Comparison of ENCODE assay signal across 8 cellular contexts in the genomic region with DNA sequence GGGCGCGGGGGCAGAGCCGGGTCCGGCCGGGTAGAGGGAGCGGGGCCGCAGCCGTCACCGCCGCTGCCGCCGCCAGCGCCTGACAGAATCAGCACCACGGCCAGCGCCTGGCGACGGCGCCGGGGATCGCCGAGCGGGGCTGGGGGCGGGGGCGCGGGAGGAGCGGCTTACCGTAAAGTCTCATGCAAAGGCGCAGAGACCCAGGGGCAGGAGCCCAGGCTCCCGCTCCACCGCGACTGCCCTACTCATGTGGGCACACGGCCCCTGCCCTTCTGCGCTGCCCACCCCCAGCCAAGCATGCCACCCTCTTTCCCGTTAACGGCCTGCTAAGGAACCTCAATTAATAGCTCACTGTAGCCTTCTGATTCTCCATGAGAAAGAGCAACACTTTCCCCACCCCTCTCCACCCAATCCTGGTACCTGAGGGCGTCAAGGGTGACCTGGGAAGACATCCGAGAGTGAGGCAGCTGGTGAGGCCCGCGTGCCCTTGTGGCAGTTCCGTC. TPM values are rescaled to one million over a fixed set of nuclear protein-coding genes. Genes with fewer than 3 reads are reported as not detected.
DNase-seq lines count a peak whose midpoint lies in the region; ATAC-seq, FAIRE-seq and TF ChIP-seq lines count a peak whose summit lies in the region.

A gene with protein sequence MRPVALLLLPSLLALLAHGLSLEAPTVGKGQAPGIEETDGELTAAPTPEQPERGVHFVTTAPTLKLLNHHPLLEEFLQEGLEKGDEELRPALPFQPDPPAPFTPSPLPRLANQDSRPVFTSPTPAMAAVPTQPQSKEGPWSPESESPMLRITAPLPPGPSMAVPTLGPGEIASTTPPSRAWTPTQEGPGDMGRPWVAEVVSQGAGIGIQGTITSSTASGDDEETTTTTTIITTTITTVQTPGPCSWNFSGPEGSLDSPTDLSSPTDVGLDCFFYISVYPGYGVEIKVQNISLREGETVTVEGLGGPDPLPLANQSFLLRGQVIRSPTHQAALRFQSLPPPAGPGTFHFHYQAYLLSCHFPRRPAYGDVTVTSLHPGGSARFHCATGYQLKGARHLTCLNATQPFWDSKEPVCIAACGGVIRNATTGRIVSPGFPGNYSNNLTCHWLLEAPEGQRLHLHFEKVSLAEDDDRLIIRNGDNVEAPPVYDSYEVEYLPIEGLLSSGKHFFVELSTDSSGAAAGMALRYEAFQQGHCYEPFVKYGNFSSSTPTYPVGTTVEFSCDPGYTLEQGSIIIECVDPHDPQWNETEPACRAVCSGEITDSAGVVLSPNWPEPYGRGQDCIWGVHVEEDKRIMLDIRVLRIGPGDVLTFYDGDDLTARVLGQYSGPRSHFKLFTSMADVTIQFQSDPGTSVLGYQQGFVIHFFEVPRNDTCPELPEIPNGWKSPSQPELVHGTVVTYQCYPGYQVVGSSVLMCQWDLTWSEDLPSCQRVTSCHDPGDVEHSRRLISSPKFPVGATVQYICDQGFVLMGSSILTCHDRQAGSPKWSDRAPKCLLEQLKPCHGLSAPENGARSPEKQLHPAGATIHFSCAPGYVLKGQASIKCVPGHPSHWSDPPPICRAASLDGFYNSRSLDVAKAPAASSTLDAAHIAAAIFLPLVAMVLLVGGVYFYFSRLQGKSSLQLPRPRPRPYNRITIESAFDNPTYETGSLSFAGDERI (minus strand): TSS at position 98 of the 503 bp plus-strand sequence. CDS start 164 bp downstream, outside the sequence.

- POLR2A ChIA-PET in naive thymus-derived CD8-positive, alpha-beta T cell (lab: Charles Lee), result no interaction called here

- no peak for TF ChIP-seq POLR2A in H54 (IDR thresholded peaks at IDR 0.05; ENCODE audit: low read depth, low read length)

- DNase-seq in NCI-H2081 (lab: John Stamatoyannopoulos, UW) (peak; percentile 59 to 72), NCI-H2081 treated with DMSO at 0.1 percent for 48 hours (lab: John Stamatoyannopoulos, UW) (no peak), NCI-H82 (lab: John Stamatoyannopoulos, UW) (peak; percentile 92), fibroblast of gingiva (ENCODE audit: low read depth) (peak; percentile 35), H54 (ENCODE audit: insufficient read length, low spot score) (no peak)
- DNase-seq in activated T-cell treated with anti-CD3 and anti-CD28 coated beads, Interleukin-2, amount 50 U/mL, for 1 hour, result peak; percentile 69
- peak; percentile 31 to 75 (median 52) for DNase-seq in naive thymus-derived CD8-positive, alpha-beta T cell
- DNase-seq in stimulated activated effector memory CD8-positive, alpha-beta T cell treated with anti-CD3 and anti-CD28 coated beads, Interleukin-12 subunit alpha, Interleukin-12 subunit beta, amount 100 ng/mL, for 72 hours (ENCODE audit: low spot score in 2 of 2), result peak; percentile 58 to 78

- peaks cover 0 to 8% (median 3%) of the 10 kb centered on the region in 4 donors for H3K4me1 Mint-ChIP-seq in naive thymus-derived CD8-positive, alpha-beta T cell
- H3K4me1 Mint-ChIP-seq in stimulated activated effector memory CD8-positive, alpha-beta T cell treated with anti-CD3 and anti-CD28 coated beads, Interleukin-12 subunit alpha, Interleukin-12 subunit beta, amount 100 ng/mL, for 72 hours, result no peaks in the 10 kb centered on the region

- H3K27ac Mint-ChIP-seq in naive thymus-derived CD8-positive, alpha-beta T cell, result peak within 1 kb of the TSS in 1 of 10 donors; percentile 5
- H3K27ac Mint-ChIP-seq in stimulated activated effector memory CD8-positive, alpha-beta T cell treated with anti-CD3 and anti-CD28 coated beads, Interleukin-12 subunit alpha, Interleukin-12 subunit beta, amount 100 ng/mL, for 72 hours, result no peak within 1 kb of the TSS

- no peak for FAIRE-seq in H54 (lab: Jason Lieb, UNC)

- peaks cover 33 to 82% (median 49%) of the 10 kb centered on the region in 5 donors for H3K27me3 Mint-ChIP-seq in naive thymus-derived CD8-positive, alpha-beta T cell

- H3K9me3 Mint-ChIP-seq in naive thymus-derived CD8-positive, alpha-beta T cell, result peaks cover 0 to 9% (median 0%) of the 10 kb centered on the region in 9 donors
- no peaks in the 10 kb centered on the region for H3K9me3 Mint-ChIP-seq in stimulated activated effector memory CD8-positive, alpha-beta T cell treated with anti-CD3 and anti-CD28 coated beads, Interleukin-12 subunit alpha, Interleukin-12 subunit beta, amount 100 ng/mL, for 72 hours

- peak; percentile 86 to 88 for ATAC-seq in naive thymus-derived CD8-positive, alpha-beta T cell
- peak; percentile 62 for ATAC-seq in stimulated activated effector memory CD8-positive, alpha-beta T cell treated with anti-CD3 and anti-CD28 coated beads, Interleukin-12 subunit alpha, Interleukin-12 subunit beta, amount 100 ng/mL, for 72 hours

- H3K4me3 Mint-ChIP-seq in naive thymus-derived CD8-positive, alpha-beta T cell, result peak within 1 kb of the TSS in 4 of 10 donors; percentile 16 to 51 (median 36)
- no peak within 1 kb of the TSS for H3K4me3 Mint-ChIP-seq in stimulated activated effector memory CD8-positive, alpha-beta T cell treated with anti-CD3 and anti-CD28 coated beads, Interleukin-12 subunit alpha, Interleukin-12 subunit beta, amount 100 ng/mL, for 72 hours

- no peaks in the 10 kb centered on the region for H3K36me3 Mint-ChIP-seq in naive thymus-derived CD8-positive, alpha-beta T cell
- H3K36me3 Mint-ChIP-seq in stimulated activated effector memory CD8-positive, alpha-beta T cell treated with anti-CD3 and anti-CD28 coated beads, Interleukin-12 subunit alpha, Interleukin-12 subunit beta, amount 100 ng/mL, for 72 hours, result no peaks in the 10 kb centered on the region

RNA-seq across cellular contexts. Expression of the gene that starts here (rescaled TPM):
- not detected for total RNA-seq in naive thymus-derived CD8-positive, alpha-beta T cell
- polyA plus RNA-seq in naive thymus-derived CD8-positive, alpha-beta T cell, result 1 to 10 TPM in 1 of 3 donors, under 1 TPM in 2; 0.40 to 1.5 (median 0.85) TPM

Comparison
In these comparisons a context has a peak if more than half of its experiments do, and no peak if none do; other contexts are left out.
1. DNase-seq: peak in NCI-H2081 (2 of 2), NCI-H82 (single experiment), activated T-cell treated with anti-CD3 and anti-CD28 coated beads, Interleukin-2, amount 50 U/mL, for 1 hour (single experiment), fibroblast of gingiva (single experiment), naive thymus-derived CD8-positive, alpha-beta T cell (10 of 10) and stimulated activated effector memory CD8-positive, alpha-beta T cell treated with anti-CD3 and anti-CD28 coated beads, Interleukin-12 subunit alpha, Interleukin-12 subunit beta, amount 100 ng/mL, for 72 hours (2 of 2); none in NCI-H2081 treated with DMSO at 0.1 percent for 48 hours (single experiment) and H54 (single experiment).